Comparison of ENCODE assay signal across 8 cellular contexts in genomic region chr4:186137193-186137792, GRCh38. TPM values are rescaled to one million over a fixed set of nuclear protein-coding genes. Genes with fewer than 3 reads are reported as not detected.
DNase-seq lines count a peak whose midpoint lies in the region; ATAC-seq and TF ChIP-seq lines count a peak whose summit lies in the region.

No MANE protein-coding gene starts in this region.

- peak overlapping the region; percentile 16 for H3K27ac Mint-ChIP-seq in central memory CD8-positive, alpha-beta T cell (ENCODE audit: low read depth)
- H3K27ac Mint-ChIP-seq in activated naive CD4-positive, alpha-beta T cell treated with anti-CD3 and anti-CD28 coated beads, Interleukin-2, amount 10 ng/mL, durations not matched to agents 7 days and 5 days: no peak overlapping the region

- CTCF ChIA-PET in activated naive CD4-positive, alpha-beta T cell treated with anti-CD3 and anti-CD28 coated beads, Interleukin-2, amount 10 ng/mL, durations not matched to agents 7 days and 5 days (lab: Charles Lee): interaction anchor here (0.6 to 5.0 kb wide), 13 partner anchors 8 to 501 kb away, joined by 3 to 44 read pairs (median 3); partner anchors contain the start of gene TLR3

- H3K9me3 Mint-ChIP-seq in central memory CD8-positive, alpha-beta T cell: no peaks in the 10 kb centered on the region
- H3K9me3 Mint-ChIP-seq in activated naive CD4-positive, alpha-beta T cell treated with anti-CD3 and anti-CD28 coated beads, Interleukin-2, amount 10 ng/mL, durations not matched to agents 7 days and 5 days: no peaks in the 10 kb centered on the region

- peaks cover 10% of the 10 kb centered on the region for H3K27me3 Mint-ChIP-seq in central memory CD8-positive, alpha-beta T cell
- peaks cover 10% of the 10 kb centered on the region for H3K27me3 Mint-ChIP-seq in activated naive CD4-positive, alpha-beta T cell treated with anti-CD3 and anti-CD28 coated beads, Interleukin-2, amount 10 ng/mL, durations not matched to agents 7 days and 5 days

- H3K4me3 Mint-ChIP-seq in central memory CD8-positive, alpha-beta T cell: no peak overlapping the region
- H3K4me3 Mint-ChIP-seq in activated naive CD4-positive, alpha-beta T cell treated with anti-CD3 and anti-CD28 coated beads, Interleukin-2, amount 10 ng/mL, durations not matched to agents 7 days and 5 days: no peak overlapping the region

- H3K4me1 Mint-ChIP-seq in central memory CD8-positive, alpha-beta T cell: no peaks in the 10 kb centered on the region
- peaks cover 11% of the 10 kb centered on the region for H3K4me1 Mint-ChIP-seq in activated naive CD4-positive, alpha-beta T cell treated with anti-CD3 and anti-CD28 coated beads, Interleukin-2, amount 10 ng/mL, durations not matched to agents 7 days and 5 days

- peak; percentile 37 for DNase-seq in AG08396 (ENCODE audit: low spot score)
- DNase-seq in central memory CD8-positive, alpha-beta T cell (ENCODE audit: low spot score in 2 of 2): no peak
- DNase-seq in myocyte (ENCODE audit: low read depth): peak; percentile 42
- DNase-seq in activated naive CD4-positive, alpha-beta T cell treated with anti-CD3 and anti-CD28 coated beads, Interleukin-2, amount 10 ng/mL, durations not matched to agents 7 days and 5 days: no peak
- no peak for DNase-seq in SHP77 treated with DMSO at 0.1 percent for 48 hours (lab: John Stamatoyannopoulos, UW)

- ATAC-seq in GM18520 (IDR thresholded peaks at IDR 0.05; ENCODE audit: unreplicated experiment) (peak; percentile 34), GM21619 (IDR thresholded peaks at IDR 0.05; ENCODE audit: unreplicated experiment) (no peak)
- no peak for ATAC-seq in central memory CD8-positive, alpha-beta T cell (replicated peaks; ENCODE audit: extremely low read depth, poor library complexity, severe bottlenecking)

- no peaks in the 10 kb centered on the region for H3K36me3 Mint-ChIP-seq in central memory CD8-positive, alpha-beta T cell (ENCODE audit: insufficient read depth)
- no peaks in the 10 kb centered on the region for H3K36me3 Mint-ChIP-seq in activated naive CD4-positive, alpha-beta T cell treated with anti-CD3 and anti-CD28 coated beads, Interleukin-2, amount 10 ng/mL, durations not matched to agents 7 days and 5 days

- peak; percentile 77 for TF ChIP-seq CTCF in LNCAP (IDR thresholded peaks at IDR 0.05)

RNA-seq across cellular contexts. Expression of gene FAM149A, which starts 32.8 kb away (rescaled TPM):
- total RNA-seq in myocyte: 0.45 and 3.4 TPM in 2 replicates
- polyA plus RNA-seq in myocyte (2012): 0.77 TPM

RNA-seq across cellular contexts. Expression of gene CYP4V2, which starts 54.1 kb away (rescaled TPM):
- 15.8 and 18.0 TPM in 2 replicates for total RNA-seq in myocyte
- 10.7 TPM for polyA plus RNA-seq in myocyte (2012)

Comparison
In these comparisons a context has a peak if more than half of its experiments do, and no peak if none do; other contexts are left out.
1. DNase-seq: peak in AG08396 (single experiment) and myocyte (single experiment); none in central memory CD8-positive, alpha-beta T cell (0 of 2), activated naive CD4-positive, alpha-beta T cell treated with anti-CD3 and anti-CD28 coated beads, Interleukin-2, amount 10 ng/mL, durations not matched to agents 7 days and 5 days (single experiment) and SHP77 treated with DMSO at 0.1 percent for 48 hours (single experiment).